Comparison of ENCODE assay signal across 7 cellular contexts in the genomic region with DNA sequence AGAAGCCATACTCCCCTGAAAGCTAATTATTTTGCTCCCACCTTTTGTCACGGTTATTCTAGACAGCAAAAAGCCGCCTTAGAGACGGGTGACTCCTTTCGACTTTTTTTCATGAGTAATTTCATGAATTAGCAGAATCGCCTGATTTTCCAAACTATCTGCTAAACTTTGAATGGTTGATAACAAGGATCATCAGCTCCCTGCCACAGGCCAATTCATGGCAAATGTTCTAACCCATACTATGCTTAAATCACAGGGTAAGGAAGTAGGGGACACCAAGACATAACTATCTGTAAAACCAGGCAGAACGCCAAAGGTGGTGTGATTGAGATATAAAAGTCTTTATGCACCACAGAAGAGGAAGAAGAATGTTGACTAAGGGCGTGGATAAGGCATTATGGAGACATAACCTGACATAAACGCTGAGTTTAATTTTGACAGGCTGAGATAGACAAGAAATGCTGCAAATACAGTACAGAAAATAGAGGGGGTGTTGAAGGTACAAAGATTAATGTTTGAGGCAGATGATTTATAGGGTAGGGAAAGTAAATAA. TPM values are rescaled to one million over a fixed set of nuclear protein-coding genes. Genes with fewer than 3 reads are reported as not detected.
A peak's percentile ranks its signal among the peaks of the same experiment; 100 is the strongest.
DNase-seq lines count a peak whose midpoint lies in the region; ATAC-seq, FAIRE-seq and TF ChIP-seq lines count a peak whose summit lies in the region.

No MANE protein-coding gene starts in this region.

- no peak overlapping the region for H2AK5ac ChIP-seq in mesendoderm (ENCODE audit: low read length)

- peak overlapping the region; percentile 89 for H2AFZ ChIP-seq in K562 (ENCODE audit: low read depth, low read length)

- H3K9me3 ChIP-seq in K562 (replicated peaks; ENCODE audit: control insufficient read depth, insufficient read depth, low read depth, low read length) = no peaks in the 10 kb centered on the region

- H4K20me1 ChIP-seq in K562 (replicated peaks; ENCODE audit: control insufficient read depth, insufficient read depth, low read length) = no peaks in the 10 kb centered on the region

- H3K56ac ChIP-seq in mesendoderm (ENCODE audit: low read length) = no peak overlapping the region

- H3K9ac ChIP-seq in K562 (ENCODE audit: insufficient read depth in 1 of 2, low read depth in 2 of 2, low read length in 2 of 2) (peak overlapping the region in 1 of 2 experiments; percentile 75; a peak in 2 of 4 replicates), mesendoderm (ENCODE audit: low read length) (peak overlapping the region; percentile 76)

- no peak overlapping the region for H3K4ac ChIP-seq in mesendoderm (ENCODE audit: low read depth, low read length)

- peak overlapping the region; percentile 63; the same call in 2 of the 3 replicates for H3K27ac ChIP-seq in K562 (ENCODE audit: extremely low read depth, low read depth, low read length)
- H3K27ac ChIP-seq in mesendoderm (ENCODE audit: low read depth, low read length) = no peak overlapping the region

- intact Hi-C loops in K562 (cut with micrococcal nuclease) = loop anchor here (2.0 to 10.0 kb wide), 3 partner anchors 21 to 89 kb away; no protein-coding TSS in a partner anchor

- H3K4me2 ChIP-seq in K562 (ENCODE audit: insufficient read depth, low read length) (peak overlapping the region; percentile 91), mesendoderm (ENCODE audit: low read length) (peak overlapping the region; percentile 2)

- H3K4me3 ChIP-seq in GM08714 (ENCODE audit: low read length) = peak overlapping the region; percentile 51
- H3K4me3 ChIP-seq in K562 = peak overlapping the region; percentile 72
- no peak overlapping the region for H3K4me3 ChIP-seq in mesendoderm (ENCODE audit: low read length)

- peaks cover 15 to 19% of the 10 kb centered on the region in 2 experiments; a peak in 3 of 5 replicates for H3K4me1 ChIP-seq in K562 (replicated peaks in 1 of 2; ENCODE audit: control insufficient read depth in 2 of 2, insufficient read depth in 2 of 2, low read length in 2 of 2)
- H3K4me1 ChIP-seq in mesendoderm (ENCODE audit: control insufficient read depth, low read depth, low read length) = no peaks in the 10 kb centered on the region

- FAIRE-seq in K562 (lab: Jason Lieb, UNC) (peak; percentile 78), H54 (lab: Jason Lieb, UNC) (no peak), GM12892 (lab: Jason Lieb, UNC) (no peak)

- TF ChIP-seq EP300 in K562 (IDR thresholded peaks at IDR 0.05; ENCODE audit: low read length) = peak; percentile 23; the same call in 1 of the 2 replicates

- H3K36me3 ChIP-seq in K562 (ENCODE audit: control insufficient read depth, insufficient read depth, low read length) (no peaks in the 10 kb centered on the region), mesendoderm (ENCODE audit: control insufficient read depth, insufficient read depth, low read length) (no peaks in the 10 kb centered on the region)

- TF ChIP-seq CTCF in K562 (IDR thresholded peaks at IDR 0.05 in 2 of 3, conservative IDR thresholded peaks at IDR 0.05 in 1 of 3; ENCODE audit: insufficient read depth in 2 of 3, low read depth in 1 of 3, low read length in 3 of 3) = no peak

- H3K18ac ChIP-seq in mesendoderm (ENCODE audit: low read length) = no peak overlapping the region

- TF ChIP-seq RAD21 in K562 (CRISPR knock-in tag; conservative IDR thresholded peaks at IDR 0.05 in 1 of 2, IDR thresholded peaks at IDR 0.05 in 1 of 2) = no peak

- H3K9me1 ChIP-seq in K562 (ENCODE audit: control insufficient read depth, insufficient read depth, low read length) = no peaks in the 10 kb centered on the region

- H3K79me1 ChIP-seq in mesendoderm (ENCODE audit: low read length) = no peaks in the 10 kb centered on the region

- H3K79me2 ChIP-seq in K562 (ENCODE audit: control insufficient read depth, insufficient read depth, low read length) (peaks cover 34% of the 10 kb centered on the region), mesendoderm (ENCODE audit: control insufficient read depth, insufficient read depth, low read length) (no peaks in the 10 kb centered on the region)

- H3K23ac ChIP-seq in mesendoderm (ENCODE audit: low read length) = no peak overlapping the region

- in situ Hi-C loops in K562 (cut with MboI) = no loop called here

- no peak overlapping the region for H2BK120ac ChIP-seq in mesendoderm (ENCODE audit: low read depth, low read length)

- WGBS in K562 (ENCODE audit: insufficient coverage, low coverage, missing lambda C conversion rate) = under 1% methylated on average over 8 of the region's 8 CpGs
- WGBS in mesendoderm (ENCODE audit: extremely low coverage, insufficient coverage, low lambda C conversion rate) = no CpG with 5 or more reads among the region's 8 CpGs

- H2BK5ac ChIP-seq in mesendoderm (ENCODE audit: low read length) = no peak overlapping the region

- TF ChIP-seq POLR2A in K562 (conservative IDR thresholded peaks at IDR 0.05) = no peak
- TF ChIP-seq POLR2A in H54 (IDR thresholded peaks at IDR 0.05; ENCODE audit: low read depth, low read length) = no peak
- no peak for TF ChIP-seq POLR2A in GM12892 (IDR thresholded peaks at IDR 0.05; ENCODE audit: low read depth, low read length)

- no peak overlapping the region for H2BK15ac ChIP-seq in mesendoderm (replicated peaks; ENCODE audit: low read depth)

- no peak overlapping the region for H4K8ac ChIP-seq in mesendoderm (ENCODE audit: low read depth, low read length)

- CTCF ChIA-PET in K562 (lab: Yijun Ruan, JAX; ENCODE audit: low intra/inter-chr PET ratio) = no interaction called here

- H3K27me3 ChIP-seq in K562 (ENCODE audit: control insufficient read depth in 2 of 2, insufficient read depth in 2 of 2, low read length in 2 of 2) (no peaks in the 10 kb centered on the region), mesendoderm (ENCODE audit: insufficient read depth, low read length, poor library complexity) (no peaks in the 10 kb centered on the region)

- ATAC-seq in K562 (peak; percentile 7; the same call in 1 of the 3 replicates), GM21526 (IDR thresholded peaks at IDR 0.05; ENCODE audit: low FRiP score, unreplicated experiment) (no peak)

- POLR2A ChIA-PET in K562 (lab: Yijun Ruan, JAX) = interaction anchor here (0.7 to 4.5 kb wide), 4 partner anchors 9 to 946 kb away, joined by 3 to 33 read pairs (median 10); a partner anchor contains a TSS

- no TSS peak for BruUV-seq in K562 (replicated peaks; lab: Mats Ljungman, UMichigan)

- no peak overlapping the region for H4K5ac ChIP-seq in mesendoderm (ENCODE audit: low read length)

- DNase-seq in NAMALWA (ENCODE audit: low spot score) (peak; percentile 70), K562 (ENCODE audit: extremely low read depth in 1 of 4, low spot score in 3 of 4) (peak; percentile 20 to 77 (median 35)), mesendoderm (peak; percentile 4), H54 (ENCODE audit: insufficient read length, low spot score) (no peak), GM12892 (ENCODE audit: insufficient read length) (no peak)

TF ChIP-seq in K562, 482 proteins besides CTCF, POLR2A, EP300 and RAD21 (continues in another document):
- peak; percentile 55; the same call in 1 of the 2 replicates for TF ChIP-seq MTA2 (IDR thresholded peaks at IDR 0.05; ENCODE audit: low read depth)

RNA-seq across cellular contexts. Expression of a gene that starts 0.9 kb away (rescaled TPM):
- total RNA-seq in K562 (2011; cell fraction: chromatin; rRNA removed; ENCODE audit: low replicate concordance) = 77.2 and 279 TPM in 2 replicates
- total RNA-seq in K562 (2011; cell fraction: nucleolus; rRNA removed) = 32.7 and 55.5 TPM in 2 replicates
- 96.4 and 108 TPM in 2 replicates for total RNA-seq in K562 (2011; cell fraction: nucleoplasm; rRNA removed)
- total RNA-seq in K562 (2014; rRNA removed) (19.1 and 21.4 TPM in 2 replicates), K562 (2014; rRNA removed; fragmentation: Illumina TruSeq; extraction: Trizol) (47.7 and 51.7 TPM in 2 replicates), K562 (2015; rRNA removed; fragmentation: Illumina TruSeq; extraction: Trizol) (46.6 and 52.6 TPM in 2 replicates), K562 (2021) (27.2 and 30.7 TPM in 2 replicates)
- polyA plus RNA-seq in K562 (2011; rRNA removed) (29.1 and 57.7 TPM in 2 replicates), K562 (2014; fragmentation: Illumina TruSeq; extraction: Trizol) (36.6 and 43.6 TPM in 2 replicates), K562 (2014; fragmentation: Nextera tagmentation; extraction: Ambion mirVana) (10 to 100 TPM in 1 of 2 experiments, 1 to 10 TPM in 1; 9.3 to 16.2 TPM), K562 (2014; rRNA removed) (25.2 and 26.8 TPM in 2 replicates)
- 10.3 and 11.5 TPM in 2 replicates for polyA plus RNA-seq in K562 (2011; cell fraction: cytosol; rRNA removed)
- 89.0 and 105 TPM in 2 replicates for polyA plus RNA-seq in K562 (2011; cell fraction: nucleus; rRNA removed)
- polyA plus RNA-seq in K562 (2012) = 33.2 and 71.4 TPM in 2 replicates
- 39.8 and 45.9 TPM in 2 replicates for polyA minus RNA-seq in K562 (2011; rRNA and poly(A)+ RNA removed)
- 8.6 and 15.8 TPM in 2 replicates for polyA minus RNA-seq in K562 (2011; cell fraction: cytosol; rRNA and poly(A)+ RNA removed)
- polyA minus RNA-seq in K562 (2011; cell fraction: nucleus; rRNA and poly(A)+ RNA removed) = 45.1 and 48.7 TPM in 2 replicates
- 2.3 TPM for polyA plus RNA-seq in mesendoderm (2013, experiment 1 of 2)
- 2.7 TPM for polyA plus RNA-seq in mesendoderm (2013, experiment 2 of 2)
- polyA plus RNA-seq in GM12892 (2012; ENCODE audit: missing spikeins) = 19.3 TPM

RNA-seq across cellular contexts. Expression of a gene that starts 57.8 kb away (rescaled TPM):
- 8.5 and 27.4 TPM in 2 replicates for total RNA-seq in K562 (2011; cell fraction: chromatin; rRNA removed; ENCODE audit: low replicate concordance)
- 9.9 and 11.3 TPM in 2 replicates for total RNA-seq in K562 (2011; cell fraction: nucleolus; rRNA removed)
- total RNA-seq in K562 (2011; cell fraction: nucleoplasm; rRNA removed) = 19.9 and 30.9 TPM in 2 replicates
- total RNA-seq in K562 (2014; rRNA removed) (14.9 and 17.4 TPM in 2 replicates), K562 (2014; rRNA removed; fragmentation: Illumina TruSeq; extraction: Trizol) (32.2 and 42.1 TPM in 2 replicates), K562 (2015; rRNA removed; fragmentation: Illumina TruSeq; extraction: Trizol) (41.5 and 43.8 TPM in 2 replicates), K562 (2021) (19.5 and 21.0 TPM in 2 replicates)
- polyA plus RNA-seq in K562 (2011; rRNA removed) (4.2 and 22.7 TPM in 2 replicates), K562 (2014; fragmentation: Illumina TruSeq; extraction: Trizol) (23.3 and 28.5 TPM in 2 replicates), K562 (2014; fragmentation: Nextera tagmentation; extraction: Ambion mirVana) (10 to 100 TPM; 13.0 to 17.8 TPM), K562 (2014; rRNA removed) (11.3 and 14.1 TPM in 2 replicates)
- 2.1 and 3.3 TPM in 2 replicates for polyA plus RNA-seq in K562 (2011; cell fraction: cytosol; rRNA removed)
- 1.4 and 4.3 TPM in 2 replicates for polyA plus RNA-seq in K562 (2011; cell fraction: nucleus; rRNA removed)
- polyA plus RNA-seq in K562 (2012) = 22.5 and 23.7 TPM in 2 replicates
- polyA minus RNA-seq in K562 (2011; rRNA and poly(A)+ RNA removed) = 11.9 and 42.1 TPM in 2 replicates
- polyA minus RNA-seq in K562 (2011; cell fraction: cytosol; rRNA and poly(A)+ RNA removed) = 4.8 and 22.5 TPM in 2 replicates
- 3.0 and 5.7 TPM in 2 replicates for polyA minus RNA-seq in K562 (2011; cell fraction: nucleus; rRNA and poly(A)+ RNA removed)
- 36.5 TPM for polyA plus RNA-seq in mesendoderm (2013, experiment 1 of 2)
- 36.7 TPM for polyA plus RNA-seq in mesendoderm (2013, experiment 2 of 2)
- polyA plus RNA-seq in GM12892 (2012; ENCODE audit: missing spikeins) = 0.21 TPM

Comparison
In these comparisons a context has a peak if more than half of its experiments do, and no peak if none do; other contexts are left out.
1. DNase-seq: peak in NAMALWA (single experiment), K562 (4 of 4) and mesendoderm (single experiment); none in H54 (single experiment) and GM12892 (single experiment).